In the genomic region with DNA sequence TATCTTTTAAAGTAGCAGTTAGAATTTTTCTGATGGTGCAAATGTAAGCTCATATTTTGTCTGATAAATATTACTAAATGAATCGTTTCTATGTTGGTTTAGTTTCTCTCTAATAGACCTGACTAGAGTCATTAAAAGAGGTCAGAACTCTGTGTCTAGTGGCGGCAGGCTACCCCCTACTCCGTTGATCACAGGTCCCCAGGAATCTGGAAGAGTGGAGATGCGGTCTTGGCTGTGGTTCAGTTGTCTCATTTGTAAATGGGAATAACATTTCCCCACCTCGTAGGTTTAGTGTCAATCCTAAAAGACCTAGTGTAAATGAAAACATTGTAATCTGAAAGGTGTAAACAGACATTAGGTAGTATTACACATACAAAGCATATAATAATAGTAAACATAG, we compare ENCODE assay signal across 9 cellular contexts. TPM values are rescaled to one million over a fixed set of nuclear protein-coding genes. Genes with fewer than 3 reads are reported as not detected.
A peak's percentile ranks its signal among the peaks of the same experiment; 100 is the strongest.
DNase-seq lines count a peak whose midpoint lies in the region; ATAC-seq, FAIRE-seq and TF ChIP-seq lines count a peak whose summit lies in the region.
"Had no signal": no experiment of that assay in that cellular context is flagged by ENCODE, and none has a peak within 500 bp of the region (broad histone marks: within the 10 kb centered on the region; RNA-seq: fewer than 3 reads in every experiment).

No MANE protein-coding gene starts in this region.

- FAIRE-seq in colon (lab: Jason Lieb, UNC): peak; percentile 57

- H3K36me3 ChIP-seq in osteoblast (ENCODE audit: insufficient read depth, low read length): no peaks in the 10 kb centered on the region

- peak overlapping the region; percentile 95 for H3K4me2 ChIP-seq in osteoblast (ENCODE audit: insufficient read depth, low read length)

- no TSS peak for BruUV-seq in Calu3 (replicated peaks; lab: Mats Ljungman, UMichigan)

- no peaks in the 10 kb centered on the region for H3K27me3 ChIP-seq in osteoblast (ENCODE audit: insufficient read depth, low read length)

- H3K79me2 ChIP-seq in osteoblast (ENCODE audit: insufficient read depth, low read length): peaks cover 7% of the 10 kb centered on the region

- H3K4me3 ChIP-seq in NB4 (ENCODE audit: low read depth, low read length) (peak overlapping the region; percentile 45), osteoblast (ENCODE audit: insufficient read depth, low read length) (peak overlapping the region; percentile 78)

- H3K27ac Mint-ChIP-seq in Calu3 (ENCODE audit: unreplicated experiment): peak overlapping the region; percentile 100

- no peaks in the 10 kb centered on the region for H4K20me1 ChIP-seq in osteoblast (ENCODE audit: insufficient read depth, low read length)

- no peak for TF ChIP-seq POLR2A in NB4 (IDR thresholded peaks at IDR 0.05; ENCODE audit: extremely low read depth, insufficient read length)

- no peaks in the 10 kb centered on the region for H3K27me3 Mint-ChIP-seq in Calu3 (ENCODE audit: unreplicated experiment)

- TF ChIP-seq CTCF in Calu3 (IDR thresholded peaks at IDR 0.05; ENCODE audit: unreplicated experiment) (no peak), NB4 (IDR thresholded peaks at IDR 0.05; ENCODE audit: low read depth, low read length) (no peak), osteoblast (IDR thresholded peaks at IDR 0.05; ENCODE audit: extremely low read depth, low read depth, low read length) (no peak)

- no peaks in the 10 kb centered on the region for H3K4me1 Mint-ChIP-seq in Calu3 (ENCODE audit: low read depth, unreplicated experiment)

- intact Hi-C loops in Calu3 (cut with micrococcal nuclease; ENCODE audit: unreplicated experiment): no loop called here

- H3K36me3 Mint-ChIP-seq in Calu3 (ENCODE audit: insufficient read depth, unreplicated experiment): peaks cover 34% of the 10 kb centered on the region

- ATAC-seq in GM18520 (IDR thresholded peaks at IDR 0.05; ENCODE audit: unreplicated experiment): no peak

- no peak for DNase-seq in Calu3
- no peak for DNase-seq in NB4 (ENCODE audit: low read depth)
- peak; percentile 22 for DNase-seq in osteoblast (ENCODE audit: insufficient read length, low spot score, missing footprints)
- no peak for DNase-seq in NCI-H446 (lab: John Stamatoyannopoulos, UW)
- DNase-seq in NCI-H524 (lab: John Stamatoyannopoulos, UW): no peak
- DNase-seq: activated CD4-positive, alpha-beta T cell treated with anti-CD3 and anti-CD28 coated beads, Interleukin-2, amount 50 U/mL, for 4 hours; Kasumi-1 had no signal

- H3K9me3 ChIP-seq in osteoblast (ENCODE audit: low read depth, low read length): no peaks in the 10 kb centered on the region

- CTCF ChIA-PET in Calu3 (lab: Charles Lee): no interaction called here

- H3K4me1 ChIP-seq in osteoblast (ENCODE audit: insufficient read depth, low read length): peaks cover 5% of the 10 kb centered on the region

- H3K27ac ChIP-seq in osteoblast (ENCODE audit: low read depth, low read length): no peak overlapping the region

- H3K4me3 Mint-ChIP-seq in Calu3 (ENCODE audit: low read depth, unreplicated experiment): peak overlapping the region; percentile 95

- no peak overlapping the region for H2AFZ ChIP-seq in osteoblast (ENCODE audit: low read length)

- no peaks in the 10 kb centered on the region for H3K9me3 Mint-ChIP-seq in Calu3 (ENCODE audit: low read depth, unreplicated experiment)

RNA-seq across cellular contexts. Expression of a gene that starts 4.7 kb away (rescaled TPM):
- 12.6 and 13.4 TPM in 2 replicates for total RNA-seq in Calu3 (2022)
- total RNA-seq in osteoblast: 10.5 and 11.2 TPM in 2 replicates

RNA-seq across cellular contexts. Expression of a gene that starts 38.3 kb away (rescaled TPM):
- total RNA-seq in Calu3 (2022) (not detected in 2 replicates), osteoblast (0.29 and 0.72 TPM in 2 replicates)

RNA-seq across cellular contexts. Expression of a gene that starts 54.2 kb away (rescaled TPM):
- total RNA-seq in Calu3 (2022) (25.1 and 28.4 TPM in 2 replicates), osteoblast (39.8 and 40.1 TPM in 2 replicates)
